ENCODE assay signal across 26 cellular contexts in the genomic region with DNA sequence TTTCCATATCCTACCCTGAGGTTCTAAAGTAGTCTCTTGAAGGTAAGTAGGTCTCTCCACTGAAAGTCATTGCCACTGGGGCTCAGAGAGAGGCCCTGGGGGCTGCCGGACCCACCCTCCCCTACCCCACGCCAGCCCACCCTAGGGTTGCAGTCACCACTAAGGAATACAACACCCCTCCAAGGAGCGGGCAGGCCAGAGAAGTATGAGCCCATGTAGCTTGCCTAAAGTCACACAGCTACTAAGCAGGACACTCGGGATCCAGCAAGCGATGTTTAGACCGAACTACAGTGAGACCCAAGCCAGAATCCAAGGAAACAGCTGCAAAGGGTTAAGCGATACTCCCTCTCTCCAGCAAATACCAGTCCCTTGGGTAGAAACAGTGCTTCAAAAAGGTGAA. TPM values are rescaled to one million over a fixed set of nuclear protein-coding genes. Genes with fewer than 3 reads are reported as not detected.
"Had no signal": no experiment of that assay in that cellular context is flagged by ENCODE, and none has a peak within 500 bp of the region (broad histone marks: within the 10 kb centered on the region; RNA-seq: fewer than 3 reads in every experiment).

No MANE protein-coding gene starts in this region.

- H3K27me3 ChIP-seq: Peyer's patch, SJCRH30 had no signal

- H3K4me3 ChIP-seq: PC-9, Peyer's patch, SJCRH30 had no signal

- H3K4me1 ChIP-seq: Peyer's patch, SJCRH30 had no signal

- H2AFZ ChIP-seq: PC-9 had no signal

- DNase-seq: KBM-7, MV-4-11, NCI-H1048, NCI-H1105, NCI-H1417, NCI-H1436 treated with DMSO at 0.1 percent for 48 hours, NCI-H1694, NCI-H187 treated with DMSO at 0.1 percent for 48 hours, NCI-H2029 treated with DMSO at 0.1 percent for 48 hours, NCI-H2171 treated with DMSO at 0.1 percent for 48 hours, NCI-H2227 treated with DMSO at 0.1 percent for 48 hours, NCI-H524, NCI-H526 treated with DMSO at 0.1 percent for 48 hours, NCI-H748 treated with DMSO at 0.1 percent for 48 hours, OCI-M1, PC-9, Peyer's patch, SHP77 treated with DMSO at 0.1 percent for 48 hours, SJCRH30 had no signal

- H3K36me3 ChIP-seq: Peyer's patch, SJCRH30 had no signal

- H3K27ac ChIP-seq: PC-9, Peyer's patch, SJCRH30 had no signal

- ATAC-seq: Right ventricle myocardium inferior, SK-N-SH treated with all-trans-retinoic acid at 6 μM for 48 hours had no signal

- H3K9me3 ChIP-seq: SJCRH30 had no signal

- H3K4me2 ChIP-seq: PC-9 had no signal

RNA-seq across cellular contexts. Expression of a gene that starts 27.0 kb away (rescaled TPM):
- total RNA-seq: HT-29, LHCN-M2, MCF 10A, NCI-H460, PC-9, Peyer's patch, Right ventricle myocardium inferior, RPMI7951, SJCRH30 had no signal
